ENCODE assay signal across 26 cellular contexts in the genomic region with DNA sequence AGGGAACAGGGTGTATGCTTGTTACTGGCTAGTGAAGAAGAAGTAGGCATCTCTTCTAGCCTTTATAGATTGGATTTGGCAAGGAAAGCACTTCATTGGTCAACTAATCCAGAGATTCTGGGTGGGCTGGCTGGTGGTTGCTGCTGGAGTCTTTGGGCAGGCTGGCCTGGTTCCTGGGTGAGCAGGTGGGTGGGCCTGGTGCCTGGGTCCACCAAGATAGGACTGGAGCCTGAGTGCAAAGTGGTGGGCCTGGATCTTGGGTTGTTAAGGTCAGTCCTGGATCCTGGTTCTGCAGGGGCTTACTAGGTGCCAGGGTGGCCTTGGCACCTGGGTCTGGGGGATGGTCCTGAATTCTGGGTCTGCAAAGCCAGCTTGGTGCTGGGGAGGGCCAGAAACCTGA.
"Had no signal": no experiment of that assay in that cellular context is flagged by ENCODE, and none has a peak within 500 bp of the region (broad histone marks: within the 10 kb centered on the region; RNA-seq: fewer than 3 reads in every experiment).

No MANE protein-coding gene starts in this region.

- H3K36me3 Mint-ChIP-seq: immature natural killer cell had no signal

- H3K27ac Mint-ChIP-seq: dendritic cell treated with granulocyte-macrophage colony-stimulating factor and Interleukin-4, amounts not matched to agents 40 ng/mL and 50 ng/mL, for 4 days; effector memory CD8-positive, alpha-beta T cell; endodermal cell; immature natural killer cell; mesothelial cell of epicardium had no signal

- H3K9me3 ChIP-seq: colonic mucosa, esophagus squamous epithelium, gastroesophageal sphincter, lower lobe of right lung, mucosa of descending colon had no signal

- H3K27ac ChIP-seq: colonic mucosa, epithelial cell of prostate, esophagus squamous epithelium, foreskin keratinocyte, gastroesophageal sphincter, heart left ventricle, hepatocyte, left lung, lower lobe of right lung had no signal

- H3K36me3 ChIP-seq: colonic mucosa, esophagus squamous epithelium, gastroesophageal sphincter, heart left ventricle, left lung, lower lobe of right lung had no signal

- H3K4me3 Mint-ChIP-seq: dendritic cell treated with granulocyte-macrophage colony-stimulating factor and Interleukin-4, amounts not matched to agents 40 ng/mL and 50 ng/mL, for 4 days; effector memory CD8-positive, alpha-beta T cell; endodermal cell; immature natural killer cell; mesothelial cell of epicardium had no signal

- FAIRE-seq: endometrium, frontal cortex had no signal

- H3K4me1 ChIP-seq: colonic mucosa, esophagus squamous epithelium, foreskin keratinocyte, gastroesophageal sphincter, heart left ventricle, left lung, lower lobe of right lung had no signal

- H3K4me1 Mint-ChIP-seq: immature natural killer cell, mesothelial cell of epicardium had no signal

- H3K27me3 ChIP-seq: colonic mucosa, esophagus squamous epithelium, foreskin keratinocyte, gastroesophageal sphincter, heart left ventricle, hepatocyte, left lung had no signal

- ATAC-seq: effector memory CD8-positive, alpha-beta T cell; esophagus mucosa; foreskin keratinocyte; gastroesophageal sphincter; heart left ventricle; left cardiac atrium; left lung; left ventricle myocardium superior; mucosa of descending colon had no signal

- DNase-seq: colonic mucosa; cortex of kidney; effector CD8-positive, alpha-beta T cell; effector memory CD8-positive, alpha-beta T cell; endodermal cell; erythroblast; esophagus squamous epithelium; foreskin keratinocyte; hypothalamus; immature natural killer cell; islet precursor cell; left cardiac atrium; left ventricle myocardium superior; lower lobe of right lung; mesenchymal stem cell had no signal

- H3K27me3 Mint-ChIP-seq: dendritic cell treated with granulocyte-macrophage colony-stimulating factor and Interleukin-4, amounts not matched to agents 40 ng/mL and 50 ng/mL, for 4 days; effector memory CD8-positive, alpha-beta T cell had no signal

- H3K4me3 ChIP-seq: colonic mucosa, esophagus squamous epithelium, gastroesophageal sphincter, heart left ventricle, hepatocyte, left lung, lower lobe of right lung, mucosa of descending colon had no signal
